ENCODE assay signal across 8 cellular contexts in genomic region chr1:2199042-2199810, GRCh38. TPM values are rescaled to one million over a fixed set of nuclear protein-coding genes. Genes with fewer than 3 reads are reported as not detected.
DNase-seq lines count a peak whose midpoint lies in the region; ATAC-seq and TF ChIP-seq lines count a peak whose summit lies in the region.

No MANE protein-coding gene starts in this region.

- H3K4me3 Mint-ChIP-seq in T-helper 17 cell (peak overlapping the region; percentile 83), progenitor cell of endocrine pancreas (ENCODE audit: low read depth) (peak overlapping the region; percentile 67), type B pancreatic cell (peak overlapping the region; percentile 84)

- H3K27ac ChIP-seq in adrenal gland: peak overlapping the region; percentile 7 to 89 (median 70)

- peaks cover 0 to 25% of the 10 kb centered on the region in 2 donors for H3K4me1 ChIP-seq in adrenal gland (replicated peaks in 1 of 2)

- no peaks in the 10 kb centered on the region for H3K27me3 ChIP-seq in adrenal gland

- intact Hi-C loops in adrenal gland (cut with DNase I) (loop anchor here (2.0 to 10.0 kb wide), 3 partner anchors 118 to 346 kb away; no protein-coding TSS in a partner anchor), left cardiac atrium (cut with DNase I) (loop anchor here (5.0 to 10.0 kb wide), 2 partner anchors 116 to 118 kb away; no protein-coding TSS in a partner anchor)

- H3K36me3 Mint-ChIP-seq in T-helper 17 cell (ENCODE audit: low read depth) (no peaks in the 10 kb centered on the region), progenitor cell of endocrine pancreas (ENCODE audit: insufficient read depth) (no peaks in the 10 kb centered on the region), type B pancreatic cell (no peaks in the 10 kb centered on the region)

- H3K36me3 ChIP-seq in adrenal gland (replicated peaks in 1 of 2): no peaks in the 10 kb centered on the region

- peak; percentile 62 for ATAC-seq in T-helper 17 cell
- ATAC-seq in left cardiac atrium: peak; percentile 82 to 85

- H3K4me1 Mint-ChIP-seq in T-helper 17 cell: peaks cover 17% of the 10 kb centered on the region
- H3K4me1 Mint-ChIP-seq in progenitor cell of endocrine pancreas (ENCODE audit: low read depth): peaks cover 6% of the 10 kb centered on the region
- H3K4me1 Mint-ChIP-seq in type B pancreatic cell (ENCODE audit: unreplicated experiment): peaks cover 7% of the 10 kb centered on the region

- peak; percentile 21 to 67 for TF ChIP-seq POLR2A in adrenal gland (IDR thresholded peaks at IDR 0.05)

- peak in 2 of 6 experiments; percentile 11 to 16 for TF ChIP-seq CTCF in adrenal gland (IDR thresholded peaks at IDR 0.05)
- no peak for TF ChIP-seq CTCF in progenitor cell of endocrine pancreas (IDR thresholded peaks at IDR 0.05; ENCODE audit: unreplicated experiment)
- TF ChIP-seq CTCF in type B pancreatic cell (conservative IDR thresholded peaks at IDR 0.05): no peak

- peak overlapping the region in 2 of 4 donors; percentile 22 to 47 for H3K4me3 ChIP-seq in adrenal gland

- H3K9me3 Mint-ChIP-seq in progenitor cell of endocrine pancreas (ENCODE audit: low read depth): no peaks in the 10 kb centered on the region
- no peaks in the 10 kb centered on the region for H3K9me3 Mint-ChIP-seq in type B pancreatic cell

- H3K27ac Mint-ChIP-seq in T-helper 17 cell: peak overlapping the region; percentile 86
- H3K27ac Mint-ChIP-seq in progenitor cell of endocrine pancreas: peak overlapping the region; percentile 52
- H3K27ac Mint-ChIP-seq in type B pancreatic cell: peak overlapping the region; percentile 78

- 16 to 21% (median 19%) methylated on average over 17 to 24 of the region's 24 CpGs for WGBS in adrenal gland, 4 donors

- no peaks in the 10 kb centered on the region for H3K9me3 ChIP-seq in T-helper 17 cell (ENCODE audit: control insufficient read depth, low read length, poor library complexity, severe bottlenecking)
- no peaks in the 10 kb centered on the region for H3K9me3 ChIP-seq in adrenal gland (replicated peaks in 1 of 3)

- H3K27me3 Mint-ChIP-seq in T-helper 17 cell: no peaks in the 10 kb centered on the region
- no peaks in the 10 kb centered on the region for H3K27me3 Mint-ChIP-seq in progenitor cell of endocrine pancreas
- H3K27me3 Mint-ChIP-seq in type B pancreatic cell: no peaks in the 10 kb centered on the region

- DNase-seq in GDM1 (lab: John Stamatoyannopoulos, UW) (peak; percentile 71), HK-2 (ENCODE audit: unreplicated experiment) (peak; percentile 89), T-helper 17 cell (peak; percentile 48 to 71 (median 63)), adrenal gland (peak; percentile 80 to 94 (median 90)), left cardiac atrium (peak; percentile 94), progenitor cell of endocrine pancreas (ENCODE audit: low spot score, unreplicated experiment) (no peak), type B pancreatic cell (ENCODE audit: extremely low spot score, unreplicated experiment) (no peak), NK-92 (lab: John Stamatoyannopoulos, UW; ENCODE audit: unreplicated experiment) (no peak)

RNA-seq across cellular contexts. Expression of gene FAAP20, which starts 4.7 kb away (rescaled TPM):
- 10 to 100 TPM; 44.6 to 48.6 TPM for total RNA-seq in T-helper 17 cell
- 100 to 1,000 TPM in 1 of 8 donors, 10 to 100 TPM in 7; 26.4 to 106 (median 62.0) TPM for total RNA-seq in adrenal gland
- polyA plus RNA-seq in adrenal gland: 100 to 1,000 TPM in 2 of 3 donors, 1 to 10 TPM in 1; 2.7 to 185 (median 160) TPM
- 10 to 100 TPM; 35.4 to 41.4 TPM for total RNA-seq in left cardiac atrium
- total RNA-seq in progenitor cell of endocrine pancreas: 74.3 and 77.9 TPM in 2 replicates
- total RNA-seq in type B pancreatic cell (ENCODE audit: low replicate concordance): 45.8 and 73.8 TPM in 2 replicates

RNA-seq across cellular contexts. Expression of gene SKI, which starts 28.9 kb away (rescaled TPM):
- total RNA-seq in T-helper 17 cell (100 to 1,000 TPM; 183 to 215 TPM), adrenal gland (10 to 100 TPM; 30.6 to 53.6 (median 43.7) TPM), left cardiac atrium (10 to 100 TPM; 47.1 to 66.9 TPM), progenitor cell of endocrine pancreas (56.2 and 59.4 TPM in 2 replicates), type B pancreatic cell (ENCODE audit: low replicate concordance) (52.7 and 55.7 TPM in 2 replicates)
- polyA plus RNA-seq in adrenal gland: 10 to 100 TPM in 2 of 3 donors, 1 to 10 TPM in 1; 9.4 to 21.2 (median 10.8) TPM

Comparison
In these comparisons a context has a peak if more than half of its experiments do, and no peak if none do; other contexts are left out.
1. DNase-seq: peak in GDM1 (single experiment), HK-2 (single experiment), T-helper 17 cell (3 of 3), adrenal gland (7 of 7) and left cardiac atrium (single experiment); none in progenitor cell of endocrine pancreas (single experiment), type B pancreatic cell (single experiment) and NK-92 (single experiment).
2. Peak in every context shown above with its lines, with median percentiles within 50 percentile points of each other: H3K27ac Mint-ChIP-seq and H3K4me3 Mint-ChIP-seq.